18 cellular contexts compared by ENCODE assay signal in the genomic region with DNA sequence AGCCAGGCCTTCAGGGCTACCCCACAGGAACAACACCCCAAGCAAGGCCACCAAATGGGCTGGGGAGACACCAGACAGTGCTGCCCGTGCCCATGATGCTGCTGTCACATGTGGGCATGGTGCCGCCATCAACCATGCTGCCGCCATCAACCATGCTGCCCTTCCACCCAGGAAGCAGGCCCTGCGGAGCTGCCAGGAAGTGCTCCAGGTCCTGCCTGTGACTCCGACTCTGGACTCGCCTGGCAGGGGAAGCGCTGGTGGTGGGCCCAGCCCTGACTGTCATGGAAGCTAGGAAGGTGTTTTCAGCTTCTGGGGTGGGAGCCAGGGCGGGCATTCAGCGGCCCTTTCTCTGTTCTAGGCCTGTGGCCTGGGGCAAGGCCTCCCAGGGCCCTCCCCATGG. TPM values are rescaled to one million over a fixed set of nuclear protein-coding genes. Genes with fewer than 3 reads are reported as not detected.
A peak's percentile ranks its signal among the peaks of the same experiment; 100 is the strongest.
DNase-seq lines count a peak whose midpoint lies in the region; ATAC-seq and TF ChIP-seq lines count a peak whose summit lies in the region.
"Had no signal": no experiment of that assay in that cellular context is flagged by ENCODE, and none has a peak within 500 bp of the region (broad histone marks: within the 10 kb centered on the region; RNA-seq: fewer than 3 reads in every experiment).

No MANE protein-coding gene starts in this region.

- H3K4me1 ChIP-seq in BLaER1 (peaks cover 23% of the 10 kb centered on the region), BE2C (no peaks in the 10 kb centered on the region)
- H3K4me1 ChIP-seq: Caco-2 had no signal

- H3K27ac Mint-ChIP-seq in WTC11: no peak overlapping the region
- H3K27ac Mint-ChIP-seq in neural crest cell (ENCODE audit: unreplicated experiment): no peak overlapping the region
- peak overlapping the region; percentile 47 for H3K27ac Mint-ChIP-seq in progenitor cell of endocrine pancreas
- H3K27ac Mint-ChIP-seq: CD4-positive, alpha-beta T cell; CD8-positive, alpha-beta T cell had no signal

- no peaks in the 10 kb centered on the region for H3K36me3 Mint-ChIP-seq in WTC11
- H3K36me3 Mint-ChIP-seq in neural crest cell (ENCODE audit: low read depth): no peaks in the 10 kb centered on the region
- no peaks in the 10 kb centered on the region for H3K36me3 Mint-ChIP-seq in progenitor cell of endocrine pancreas (ENCODE audit: insufficient read depth)
- H3K36me3 Mint-ChIP-seq: CD8-positive, alpha-beta T cell had no signal

- TF ChIP-seq CTCF in WTC11 (IDR thresholded peaks at IDR 0.05): no peak
- no peak for TF ChIP-seq CTCF in neural crest cell (conservative IDR thresholded peaks at IDR 0.05)
- no peak for TF ChIP-seq CTCF in progenitor cell of endocrine pancreas (IDR thresholded peaks at IDR 0.05; ENCODE audit: unreplicated experiment)
- TF ChIP-seq CTCF in BE2C (IDR thresholded peaks at IDR 0.05; ENCODE audit: low read depth, low read length): no peak

- H3K36me3 ChIP-seq in BLaER1 (no peaks in the 10 kb centered on the region), BE2C (no peaks in the 10 kb centered on the region)

- no peak overlapping the region for H3K4me3 ChIP-seq in BLaER1
- no peak overlapping the region for H3K4me3 ChIP-seq in BE2C (ENCODE audit: low read depth, low read length)

- peak overlapping the region; percentile 59 for H3K27ac ChIP-seq in BLaER1
- H3K27ac ChIP-seq: 22Rv1, C4-2B had no signal

- H3K9me3 Mint-ChIP-seq in WTC11 (no peaks in the 10 kb centered on the region), neural crest cell (no peaks in the 10 kb centered on the region), progenitor cell of endocrine pancreas (ENCODE audit: low read depth) (no peaks in the 10 kb centered on the region)
- H3K9me3 Mint-ChIP-seq: CD4-positive, alpha-beta T cell; CD8-positive, alpha-beta T cell had no signal

- H3K9me3 ChIP-seq in BLaER1: no peaks in the 10 kb centered on the region
- no peaks in the 10 kb centered on the region for H3K9me3 ChIP-seq in BE2C
- H3K9me3 ChIP-seq: Caco-2 had no signal

- POLR2A ChIA-PET in WTC11 (lab: Charles Lee): no interaction called here

- ATAC-seq in WTC11 (no peak), HG02884 (IDR thresholded peaks at IDR 0.05; ENCODE audit: unreplicated experiment) (no peak)
- ATAC-seq: CD8-positive, alpha-beta T cell had no signal

- no peaks in the 10 kb centered on the region; the same call in 1 of the 2 replicates for H3K27me3 Mint-ChIP-seq in WTC11 (ENCODE audit: low read depth)
- H3K27me3 Mint-ChIP-seq in neural crest cell (ENCODE audit: low read depth): peaks cover 4% of the 10 kb centered on the region
- peaks cover 4% of the 10 kb centered on the region for H3K27me3 Mint-ChIP-seq in progenitor cell of endocrine pancreas
- H3K27me3 Mint-ChIP-seq: CD4-positive, alpha-beta T cell had no signal

- H3K27me3 ChIP-seq in BLaER1: no peaks in the 10 kb centered on the region
- no peaks in the 10 kb centered on the region for H3K27me3 ChIP-seq in BE2C

- no peak overlapping the region for H3K4me3 Mint-ChIP-seq in WTC11
- peak overlapping the region; percentile 34 for H3K4me3 Mint-ChIP-seq in neural crest cell
- no peak overlapping the region for H3K4me3 Mint-ChIP-seq in progenitor cell of endocrine pancreas (ENCODE audit: low read depth)
- H3K4me3 Mint-ChIP-seq: CD4-positive, alpha-beta T cell; CD8-positive, alpha-beta T cell had no signal

- CTCF ChIA-PET in WTC11 (lab: Charles Lee): no interaction called here

- H3K4me2 ChIP-seq in BLaER1: peak overlapping the region; percentile 78

- no peak overlapping the region for H3K9ac ChIP-seq in BLaER1

- H3K4me1 Mint-ChIP-seq in WTC11 (peaks cover 9% of the 10 kb centered on the region), neural crest cell (no peaks in the 10 kb centered on the region), progenitor cell of endocrine pancreas (ENCODE audit: low read depth) (no peaks in the 10 kb centered on the region)

- H4K20me1 ChIP-seq in BLaER1: no peaks in the 10 kb centered on the region

- DNase-seq in WTC11 (ENCODE audit: low spot score) (no peak), neural crest cell (ENCODE audit: low read depth, low spot score) (no peak), progenitor cell of endocrine pancreas (ENCODE audit: low spot score, unreplicated experiment) (no peak), BE2C (no peak), islet precursor cell (no peak)
- DNase-seq in stimulated activated CD4-positive, alpha-beta T cell treated with anti-CD3 and anti-CD28 coated beads, Interleukin-12 subunit alpha, Interleukin-12 subunit beta, amount 100 ng/mL, for 4 hours: no peak
- DNase-seq: ACHN; Caco-2; Calu3; CD4-positive, alpha-beta T cell; CD8-positive, alpha-beta T cell; DMS79 treated with DMSO at 0.1 percent for 48 hours; GF-D8 had no signal

TF ChIP-seq in WTC11, 78 proteins besides CTCF, POLR2A, EP300 and RAD21:
- TF ChIP-seq PRRX2 (CRISPR knock-in tag; IDR thresholded peaks at IDR 0.05): no peak
- 0 out of 2 replicates have a peak, but pooled peaks have one; percentile 22 for TF ChIP-seq NR1H2 (CRISPR knock-in tag; IDR thresholded peaks at IDR 0.05)

RNA-seq across cellular contexts. Expression of a gene that starts 8.8 kb away (rescaled TPM):
- total RNA-seq in WTC11 (2021): 0.27 to 0.50 TPM (median 0.48 TPM) in 3 replicates
- 0.96 and 1.3 TPM in 2 replicates for total RNA-seq in neural crest cell
- total RNA-seq in progenitor cell of endocrine pancreas: 1.1 and 1.9 TPM in 2 replicates
- not detected for polyA plus RNA-seq in BE2C (2012; ENCODE audit: insufficient read depth, insufficient read length, low read depth)
- total RNA-seq: A673; CD4-positive, alpha-beta T cell; CD8-positive, alpha-beta T cell had no signal

RNA-seq across cellular contexts. Expression of a gene that starts 9.4 kb away (rescaled TPM):
- 0.48 to 1.8 TPM (median 1.5 TPM) in 3 replicates for total RNA-seq in WTC11 (2021)
- total RNA-seq in neural crest cell: 3.6 and 4.1 TPM in 2 replicates
- total RNA-seq in progenitor cell of endocrine pancreas: 3.6 and 4.0 TPM in 2 replicates
- polyA plus RNA-seq in BE2C (2012; ENCODE audit: insufficient read depth, insufficient read length, low read depth): 2.2 TPM
